Comparison of ENCODE assay signal across 7 cellular contexts in genomic region chr17:34637548-34638525, GRCh38. TPM values are rescaled to one million over a fixed set of nuclear protein-coding genes. Genes with fewer than 3 reads are reported as not detected.
DNase-seq lines count a peak whose midpoint lies in the region; ATAC-seq and TF ChIP-seq lines count a peak whose summit lies in the region.

No MANE protein-coding gene starts in this region.

- H3K9me3 Mint-ChIP-seq in activated naive CD8-positive, alpha-beta T cell treated with anti-CD3 and anti-CD28 coated beads, Interleukin-2, amount 10 ng/mL, durations not matched to agents 7 days and 5 days, result no peaks in the 10 kb centered on the region

- no peaks in the 10 kb centered on the region for H3K36me3 ChIP-seq in IMR-90 (ENCODE audit: control insufficient read depth, insufficient read depth, low read length)
- H3K36me3 ChIP-seq in heart right ventricle, result no peaks in the 10 kb centered on the region
- H3K36me3 ChIP-seq in urinary bladder (ENCODE audit: insufficient read depth), result no peaks in the 10 kb centered on the region

- peak; percentile 99 for ATAC-seq in IMR-90 (ENCODE audit: low read depth)
- peak; percentile 96 for ATAC-seq in activated naive CD8-positive, alpha-beta T cell treated with anti-CD3 and anti-CD28 coated beads, Interleukin-2, amount 10 ng/mL, durations not matched to agents 7 days and 5 days (ENCODE audit: low read depth)
- ATAC-seq in heart right ventricle, result peak; percentile 87 to 97 (median 92)

- no TSS peak for BruUV-seq in IMR-90 (replicated peaks; lab: Mats Ljungman, UMichigan)

- TF ChIP-seq CTCF in GM13976 (IDR thresholded peaks at IDR 0.05; ENCODE audit: borderline replicate concordance, control extremely low read depth, extremely low read depth, insufficient read depth, missing control alignments), result peak; percentile 92
- peak; percentile 80 for TF ChIP-seq CTCF in IMR-90 (conservative IDR thresholded peaks at IDR 0.05; ENCODE audit: low read depth, low read length)
- peak; percentile 67 to 89 (median 85) for TF ChIP-seq CTCF in heart right ventricle (IDR thresholded peaks at IDR 0.05)

- intact Hi-C loops in IMR-90 (cut with micrococcal nuclease), result loop anchor here (1.0 kb wide), 2 partner anchors 95 to 218 kb away; no protein-coding TSS in a partner anchor
- intact Hi-C loops in heart right ventricle (cut with DNase I), result loop anchor here in 9 of 10 donors (1.0 to 10.0 kb wide), 10 partner anchors 91 to 221 kb away; no protein-coding TSS in a partner anchor

- POLR2A ChIA-PET in IMR-90 (lab: Charles Lee; ENCODE audit: unreplicated experiment), result no interaction called here
- POLR2A ChIA-PET in activated naive CD8-positive, alpha-beta T cell treated with anti-CD3 and anti-CD28 coated beads, Interleukin-2, amount 10 ng/mL, durations not matched to agents 7 days and 5 days (lab: Charles Lee), result interaction anchor here (0.5 to 0.6 kb wide), 2 partner anchors 19 to 152 kb away, joined by 3 to 5 read pairs; no protein-coding TSS in a partner anchor

- H3K4me2 ChIP-seq in IMR-90 (ENCODE audit: low read depth, low read length), result no peak overlapping the region

- no peak overlapping the region for H3K4me3 ChIP-seq in IMR-90 (ENCODE audit: insufficient read depth, low read depth, low read length)
- H3K4me3 ChIP-seq in heart right ventricle, result peak overlapping the region in 9 of 10 donors; percentile 27 to 53 (median 49)
- peak overlapping the region; percentile 14 for H3K4me3 ChIP-seq in urinary bladder (ENCODE audit: low read depth, low read length)

- H3K36me3 Mint-ChIP-seq in activated naive CD8-positive, alpha-beta T cell treated with anti-CD3 and anti-CD28 coated beads, Interleukin-2, amount 10 ng/mL, durations not matched to agents 7 days and 5 days, result no peaks in the 10 kb centered on the region

- no peak overlapping the region for H4K5ac ChIP-seq in IMR-90 (ENCODE audit: low read depth, low read length)

- peak overlapping the region; percentile 89 for H2AFZ ChIP-seq in IMR-90 (replicated peaks; ENCODE audit: low read length, poor library complexity)

- TF ChIP-seq POLR2A in IMR-90 (IDR thresholded peaks at IDR 0.05; ENCODE audit: low read depth, low read length), result no peak

- no peak overlapping the region for H3K14ac ChIP-seq in IMR-90 (replicated peaks; ENCODE audit: low read depth, low read length)

- H3K27me3 Mint-ChIP-seq in activated naive CD8-positive, alpha-beta T cell treated with anti-CD3 and anti-CD28 coated beads, Interleukin-2, amount 10 ng/mL, durations not matched to agents 7 days and 5 days, result peaks cover 10% of the 10 kb centered on the region

- H3K27ac ChIP-seq in IMR-90 (ENCODE audit: insufficient read depth, low read length) (no peak overlapping the region), heart right ventricle (no peak overlapping the region), urinary bladder (ENCODE audit: low read depth) (no peak overlapping the region)

- peaks cover 11% of the 10 kb centered on the region; the same call in 1 of the 2 replicates for H3K27me3 ChIP-seq in IMR-90 (ENCODE audit: control insufficient read depth, insufficient read depth, low read length)
- peaks cover 10 to 90% (median 75%) of the 10 kb centered on the region in 7 donors for H3K27me3 ChIP-seq in heart right ventricle

- H3K9me1 ChIP-seq in IMR-90 (ENCODE audit: insufficient read depth, low read length), result no peaks in the 10 kb centered on the region

- H2AK9ac ChIP-seq in IMR-90 (replicated peaks; ENCODE audit: low read depth, low read length, poor library complexity), result no peak overlapping the region

- H3K4me1 ChIP-seq in IMR-90 (ENCODE audit: control insufficient read depth, insufficient read depth, low read length) (no peaks in the 10 kb centered on the region), heart right ventricle (peaks cover 0 to 11% (median 7%) of the 10 kb centered on the region in 9 donors), urinary bladder (ENCODE audit: insufficient read depth) (no peaks in the 10 kb centered on the region)

- H3K9me3 ChIP-seq in IMR-90 (ENCODE audit: control insufficient read depth, insufficient read depth, low read length) (no peaks in the 10 kb centered on the region), heart right ventricle (no peaks in the 10 kb centered on the region)

- no peak overlapping the region for H3K27ac Mint-ChIP-seq in activated naive CD8-positive, alpha-beta T cell treated with anti-CD3 and anti-CD28 coated beads, Interleukin-2, amount 10 ng/mL, durations not matched to agents 7 days and 5 days

- H3K56ac ChIP-seq in IMR-90 (ENCODE audit: extremely low read depth, insufficient read depth, low read length), result no peak overlapping the region

- TF ChIP-seq RAD21 in IMR-90 (IDR thresholded peaks at IDR 0.05; ENCODE audit: low read length), result peak; percentile 54

- H4K91ac ChIP-seq in IMR-90 (ENCODE audit: insufficient read depth, low read depth, low read length), result no peak overlapping the region

- CTCF ChIA-PET in IMR-90 (lab: Yijun Ruan, JAX), result interaction anchor here (0.6 kb wide), 1 partner anchor 10 kb away, joined by 3 read pairs; no protein-coding TSS in a partner anchor

- no peak overlapping the region for H3K4ac ChIP-seq in IMR-90 (ENCODE audit: low read depth, low read length)

- dilution Hi-C loops in IMR-90 (cut with HindIII; ENCODE audit: low sequenced_read_pairs, unreplicated experiment), result no loop called here

- in situ Hi-C loops in GM13976 (cut with MboI; ENCODE audit: low sequenced_read_pairs, unreplicated experiment) (no loop called here), IMR-90 (cut with MboI; ENCODE audit: low sequenced_read_pairs) (loop anchor here (25.0 kb wide), 1 partner anchor 474 kb away; the partner anchor contains the start of genes FNDC8 and RAD51D)

- H3K4me3 Mint-ChIP-seq in activated naive CD8-positive, alpha-beta T cell treated with anti-CD3 and anti-CD28 coated beads, Interleukin-2, amount 10 ng/mL, durations not matched to agents 7 days and 5 days, result peak overlapping the region; percentile 52

- no peak overlapping the region for H2AK5ac ChIP-seq in IMR-90 (ENCODE audit: low read depth, low read length)

- H2BK15ac ChIP-seq in IMR-90 (ENCODE audit: low read depth, low read length), result no peak overlapping the region

- no peak overlapping the region for H2BK20ac ChIP-seq in IMR-90 (ENCODE audit: low read depth, low read length)

- H3K79me1 ChIP-seq in IMR-90 (ENCODE audit: low read depth in 1 of 2, low read length in 2 of 2), result no peaks in the 10 kb centered on the region

- WGBS in IMR-90 (ENCODE audit: extremely low coverage in 2 of 2, insufficient read length in 1 of 2), 2 experiments, result 36% methylated on average over 37 of the region's 73 CpGs; no CpG with 5 or more reads in 1 of the 2 experiments
- 16 to 18% methylated on average over 67 to 73 of the region's 73 CpGs for WGBS in heart right ventricle, 2 donors
- 18% methylated on average over 73 of the region's 73 CpGs for WGBS in urinary bladder

- H3K23ac ChIP-seq in IMR-90 (ENCODE audit: low read depth, low read length), result no peak overlapping the region

- DNase-seq in GM13976 (ENCODE audit: low spot score), result peak; percentile 91
- peak; percentile 56 for DNase-seq in IMR-90
- peak; percentile 14 to 33 for DNase-seq in SW 1271 (lab: John Stamatoyannopoulos, UW)
- DNase-seq in activated naive CD8-positive, alpha-beta T cell treated with anti-CD3 and anti-CD28 coated beads, Interleukin-2, amount 10 ng/mL, durations not matched to agents 7 days and 5 days, result peak; percentile 82
- peak; percentile 73 to 75 for DNase-seq in heart right ventricle
- peak; percentile 30 for DNase-seq in renal cortical epithelial cell (ENCODE audit: low read depth)

- H2BK5ac ChIP-seq in IMR-90 (ENCODE audit: low read depth, low read length, poor library complexity, severe bottlenecking), result no peak overlapping the region

- H2BK120ac ChIP-seq in IMR-90 (ENCODE audit: low read depth, low read length), result no peak overlapping the region

- H4K20me1 ChIP-seq in IMR-90 (ENCODE audit: insufficient read depth, low read length), result no peaks in the 10 kb centered on the region

- no peak overlapping the region for H3K9ac ChIP-seq in IMR-90 (ENCODE audit: low read depth, low read length)

- no peak overlapping the region for H3K18ac ChIP-seq in IMR-90 (ENCODE audit: low read depth, low read length)

- H4K8ac ChIP-seq in IMR-90 (ENCODE audit: low read depth in 2 of 2, low read length in 2 of 2), result no peak overlapping the region

- no peaks in the 10 kb centered on the region for H3K4me1 Mint-ChIP-seq in activated naive CD8-positive, alpha-beta T cell treated with anti-CD3 and anti-CD28 coated beads, Interleukin-2, amount 10 ng/mL, durations not matched to agents 7 days and 5 days

TF ChIP-seq in IMR-90, 13 proteins besides CTCF, POLR2A, EP300 and RAD21 (continues in another document):
- TF ChIP-seq SMC3 (IDR thresholded peaks at IDR 0.05; ENCODE audit: low read depth, low read length) (peak; percentile 63), MAFK (IDR thresholded peaks at IDR 0.05; ENCODE audit: low read depth, low read length) (no peak), MAZ (IDR thresholded peaks at IDR 0.05; ENCODE audit: borderline replicate concordance, low read depth, low read length) (peak; percentile 27; the same call in 1 of the 2 replicates), ELK1 (IDR thresholded peaks at IDR 0.05; ENCODE audit: borderline replicate concordance, low read depth, low read length) (no peak)

RNA-seq across cellular contexts. Expression of gene TMEM132E, which starts 58.5 kb away (rescaled TPM):
- not detected in 2 replicates for total RNA-seq in IMR-90 (2012; rRNA removed)
- not detected in 2 replicates for polyA plus RNA-seq in IMR-90 (2012; rRNA removed)
- 0.01 TPM in 1 of 2 replicates, not detected in the other for polyA plus RNA-seq in IMR-90 (2012; cell fraction: cytosol; rRNA removed)
- 0.01 TPM in 1 of 2 replicates, not detected in the other for polyA plus RNA-seq in IMR-90 (2012; cell fraction: nucleus; rRNA removed; ENCODE audit: low replicate concordance)
- total RNA-seq in activated naive CD8-positive, alpha-beta T cell treated with anti-CD3 and anti-CD28 coated beads, Interleukin-2, amount 10 ng/mL, durations not matched to agents 7 days and 5 days, result under 1 TPM in 1 of 2 experiments, not detected in 1; 0.06 TPM
- total RNA-seq in heart right ventricle, result under 1 TPM in 1 of 10 donors, not detected in 9; 0.04 TPM
- polyA plus RNA-seq in heart right ventricle, result under 1 TPM in 1 of 2 donors, not detected in 1; 0.09 TPM
- not detected in 2 replicates for total RNA-seq in renal cortical epithelial cell
- total RNA-seq in urinary bladder, result 3.7 TPM
- polyA plus RNA-seq in urinary bladder, result 0.58 TPM

Comparison
In these comparisons a context has a peak if more than half of its experiments do, and no peak if none do; other contexts are left out.
1. DNase-seq: peak in every context shown above with its lines; median percentile 91 in GM13976; 82 in activated naive CD8-positive, alpha-beta T cell treated with anti-CD3 and anti-CD28 coated beads, Interleukin-2, amount 10 ng/mL, durations not matched to agents 7 days and 5 days; 74 in heart right ventricle; 56 in IMR-90; 30 in renal cortical epithelial cell; 24 in SW 1271.